1 cellular context compared by ENCODE assay signal in genomic region chr7:36182854-36183604, GRCh38.
TF ChIP-seq lines count a peak whose summit lies in the region.

No MANE protein-coding gene starts in this region.

TF ChIP-seq in HepG2, 621 proteins besides CTCF, POLR2A, EP300 and RAD21 (continued from another document):
- TF ChIP-seq PLSCR1 (CRISPR knock-in tag; IDR thresholded peaks at IDR 0.05; ENCODE audit: borderline replicate concordance) (no peak), ZNF841 (CRISPR knock-in tag; IDR thresholded peaks at IDR 0.05; ENCODE audit: borderline replicate concordance) (no peak), HOMEZ (CRISPR knock-in tag; IDR thresholded peaks at IDR 0.05; ENCODE audit: low read depth) (0 out of 2 replicates have a peak, but pooled peaks have one; percentile 41), KDM6A (CRISPR knock-in tag; IDR thresholded peaks at IDR 0.05; ENCODE audit: low read depth) (no peak), PITX1 (CRISPR knock-in tag; IDR thresholded peaks at IDR 0.05) (peak; percentile 45; the same call in 1 of the 2 replicates), ZNF432 (CRISPR knock-in tag; IDR thresholded peaks at IDR 0.05; ENCODE audit: borderline replicate concordance) (no peak), ZFX (CRISPR knock-in tag; IDR thresholded peaks at IDR 0.05; ENCODE audit: low read depth) (no peak), ZNF431 (CRISPR knock-in tag; IDR thresholded peaks at IDR 0.05; ENCODE audit: borderline replicate concordance, low read depth) (no peak), HINFP (CRISPR knock-in tag; IDR thresholded peaks at IDR 0.05; ENCODE audit: low read depth) (no peak), ZNF570 (CRISPR knock-in tag; IDR thresholded peaks at IDR 0.05; ENCODE audit: borderline replicate concordance) (no peak), RARG (CRISPR knock-in tag; IDR thresholded peaks at IDR 0.05; ENCODE audit: low read depth) (no peak), TRIM22 (IDR thresholded peaks at IDR 0.05) (no peak), ZFP62 (CRISPR knock-in tag; IDR thresholded peaks at IDR 0.05) (no peak), ZMYM2 (CRISPR knock-in tag; IDR thresholded peaks at IDR 0.05) (no peak), ZNF354B (CRISPR knock-in tag; IDR thresholded peaks at IDR 0.05) (no peak), RORA (CRISPR knock-in tag; IDR thresholded peaks at IDR 0.05) (no peak), ZNF10 (CRISPR knock-in tag; IDR thresholded peaks at IDR 0.05; ENCODE audit: borderline replicate concordance, low read depth) (no peak), ZNF547 (CRISPR knock-in tag; IDR thresholded peaks at IDR 0.05) (no peak), ZZZ3 (CRISPR knock-in tag; IDR thresholded peaks at IDR 0.05; ENCODE audit: borderline replicate concordance) (no peak), ZNF180 (CRISPR knock-in tag; IDR thresholded peaks at IDR 0.05; ENCODE audit: borderline replicate concordance, low read depth) (no peak), NKX3-1 (CRISPR knock-in tag; IDR thresholded peaks at IDR 0.05) (no peak), NFYC (CRISPR knock-in tag; IDR thresholded peaks at IDR 0.05) (no peak), GTF2F1 (IDR thresholded peaks at IDR 0.05; ENCODE audit: low read length) (no peak), TCF7 (IDR thresholded peaks at IDR 0.05; ENCODE audit: low read depth) (no peak), ATF7-NPFF (CRISPR knock-in tag; IDR thresholded peaks at IDR 0.05; ENCODE audit: low read depth) (no peak), FOXA1 (IDR thresholded peaks at IDR 0.05) (no peak), FOXA1 (CRISPR knock-in tag; IDR thresholded peaks at IDR 0.05) (no peak), MLLT10 (CRISPR knock-in tag; IDR thresholded peaks at IDR 0.05) (no peak)
- TF ChIP-seq, protein P1, sequence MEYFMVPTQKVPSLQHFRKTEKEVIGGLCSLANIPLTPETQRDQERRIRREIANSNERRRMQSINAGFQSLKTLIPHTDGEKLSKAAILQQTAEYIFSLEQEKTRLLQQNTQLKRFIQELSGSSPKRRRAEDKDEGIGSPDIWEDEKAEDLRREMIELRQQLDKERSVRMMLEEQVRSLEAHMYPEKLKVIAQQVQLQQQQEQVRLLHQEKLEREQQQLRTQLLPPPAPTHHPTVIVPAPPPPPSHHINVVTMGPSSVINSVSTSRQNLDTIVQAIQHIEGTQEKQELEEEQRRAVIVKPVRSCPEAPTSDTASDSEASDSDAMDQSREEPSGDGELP (IDR thresholded peaks at IDR 0.05; ENCODE audit: borderline replicate concordance, low read depth), result peak; percentile 33; the same call in 1 of the 2 replicates
- TF ChIP-seq, protein P2, sequence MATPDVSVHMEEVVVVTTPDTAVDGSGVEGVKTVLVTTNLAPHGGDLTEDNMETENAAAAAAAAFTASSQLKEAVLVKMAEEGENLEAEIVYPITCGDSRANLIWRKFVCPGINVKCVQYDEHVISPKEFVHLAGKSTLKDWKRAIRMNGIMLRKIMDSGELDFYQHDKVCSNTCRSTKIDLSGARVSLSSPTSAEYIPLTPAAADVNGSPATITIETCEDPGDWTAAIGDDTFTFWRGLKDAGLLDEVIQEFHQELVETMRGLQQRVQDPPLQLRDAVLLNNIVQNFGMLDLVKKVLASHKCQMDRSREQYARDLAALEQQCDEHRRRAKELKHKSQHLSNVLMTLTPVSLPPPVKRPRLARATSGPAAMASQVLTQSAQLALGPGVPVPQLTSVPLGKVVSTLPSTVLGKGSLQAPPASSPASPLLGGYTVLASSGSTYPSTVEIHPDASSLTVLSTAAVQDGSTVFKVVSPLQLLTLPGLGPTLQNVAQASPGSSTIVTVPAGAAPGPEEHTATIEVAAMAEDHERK (CRISPR knock-in tag; IDR thresholded peaks at IDR 0.05; ENCODE audit: low read depth), result no peak
- TF ChIP-seq, protein P3, sequence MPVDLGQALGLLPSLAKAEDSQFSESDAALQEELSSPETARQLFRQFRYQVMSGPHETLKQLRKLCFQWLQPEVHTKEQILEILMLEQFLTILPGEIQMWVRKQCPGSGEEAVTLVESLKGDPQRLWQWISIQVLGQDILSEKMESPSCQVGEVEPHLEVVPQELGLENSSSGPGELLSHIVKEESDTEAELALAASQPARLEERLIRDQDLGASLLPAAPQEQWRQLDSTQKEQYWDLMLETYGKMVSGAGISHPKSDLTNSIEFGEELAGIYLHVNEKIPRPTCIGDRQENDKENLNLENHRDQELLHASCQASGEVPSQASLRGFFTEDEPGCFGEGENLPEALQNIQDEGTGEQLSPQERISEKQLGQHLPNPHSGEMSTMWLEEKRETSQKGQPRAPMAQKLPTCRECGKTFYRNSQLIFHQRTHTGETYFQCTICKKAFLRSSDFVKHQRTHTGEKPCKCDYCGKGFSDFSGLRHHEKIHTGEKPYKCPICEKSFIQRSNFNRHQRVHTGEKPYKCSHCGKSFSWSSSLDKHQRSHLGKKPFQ (CRISPR knock-in tag; IDR thresholded peaks at IDR 0.05; ENCODE audit: insufficient replicate concordance), result no peak
- TF ChIP-seq, protein P4, sequence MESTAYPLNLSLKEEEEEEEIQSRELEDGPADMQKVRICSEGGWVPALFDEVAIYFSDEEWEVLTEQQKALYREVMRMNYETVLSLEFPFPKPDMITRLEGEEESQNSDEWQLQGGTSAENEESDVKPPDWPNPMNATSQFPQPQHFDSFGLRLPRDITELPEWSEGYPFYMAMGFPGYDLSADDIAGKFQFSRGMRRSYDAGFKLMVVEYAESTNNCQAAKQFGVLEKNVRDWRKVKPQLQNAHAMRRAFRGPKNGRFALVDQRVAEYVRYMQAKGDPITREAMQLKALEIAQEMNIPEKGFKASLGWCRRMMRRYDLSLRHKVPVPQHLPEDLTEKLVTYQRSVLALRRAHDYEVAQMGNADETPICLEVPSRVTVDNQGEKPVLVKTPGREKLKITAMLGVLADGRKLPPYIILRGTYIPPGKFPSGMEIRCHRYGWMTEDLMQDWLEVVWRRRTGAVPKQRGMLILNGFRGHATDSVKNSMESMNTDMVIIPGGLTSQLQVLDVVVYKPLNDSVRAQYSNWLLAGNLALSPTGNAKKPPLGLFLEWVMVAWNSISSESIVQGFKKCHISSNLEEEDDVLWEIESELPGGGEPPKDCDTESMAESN (CRISPR knock-in tag; conservative IDR thresholded peaks at IDR 0.05), result no peak
